Comparison of ENCODE assay signal across 2 cellular contexts in the genomic region with DNA sequence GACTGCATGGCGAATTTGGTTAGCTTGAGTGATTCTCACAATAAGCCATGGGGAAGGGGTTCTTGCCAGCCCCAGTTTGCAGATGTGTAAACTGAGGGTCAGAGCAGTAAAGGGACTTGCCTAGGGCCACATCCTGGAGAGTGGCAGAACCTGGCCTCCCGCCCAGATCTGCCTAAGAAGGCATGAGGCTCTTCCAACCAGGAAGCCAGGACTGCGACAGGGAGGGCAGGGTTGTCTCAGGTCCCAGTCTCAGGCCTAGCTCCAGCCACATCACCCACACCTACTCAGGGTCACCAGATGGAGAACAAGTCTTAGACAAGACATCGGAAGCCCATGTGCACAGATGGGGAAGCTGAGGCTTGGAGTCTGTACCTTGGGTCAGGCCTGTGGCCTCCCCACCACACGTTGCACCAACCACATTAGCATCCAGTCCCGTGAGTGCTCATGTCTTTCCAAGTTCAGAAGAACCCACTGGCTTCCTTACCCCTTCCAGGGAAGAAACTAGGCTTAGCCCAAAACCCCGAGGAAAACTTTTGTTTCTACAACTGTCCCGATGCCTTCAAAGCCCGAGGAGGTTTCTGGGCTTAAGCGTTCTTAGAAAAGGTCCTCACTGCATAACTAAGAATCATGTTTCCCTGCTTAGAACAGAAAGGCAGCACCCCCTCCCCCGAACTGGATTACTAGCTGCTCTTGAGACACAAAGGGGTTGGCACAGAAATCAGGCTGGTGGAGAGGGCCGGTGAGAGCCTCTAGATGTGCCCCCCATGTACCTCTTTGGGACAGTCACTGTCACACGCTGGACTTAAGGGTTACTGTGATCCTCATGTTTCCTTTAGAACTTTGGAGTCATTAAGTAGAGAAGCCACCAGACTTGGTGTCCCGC.
TF ChIP-seq lines count a peak whose summit lies in the region.

No MANE protein-coding gene starts in this region.

TF ChIP-seq in GM12891, 5 proteins besides CTCF, POLR2A, EP300 and RAD21:
- TF ChIP-seq PAX5 (IDR thresholded peaks at IDR 0.05; ENCODE audit: insufficient read depth, low read length, severe bottlenecking) = no peak
- TF ChIP-seq TAF1 (IDR thresholded peaks at IDR 0.05; ENCODE audit: low read depth, low read length) = no peak; the same call in 1 of the 2 replicates
- TF ChIP-seq POLR2AphosphoS5 (IDR thresholded peaks at IDR 0.05; ENCODE audit: low read depth, low read length) = no peak
- TF ChIP-seq SPI1 (IDR thresholded peaks at IDR 0.05; ENCODE audit: low read depth, low read length) = no peak
- no peak for TF ChIP-seq POU2F2 (IDR thresholded peaks at IDR 0.05; ENCODE audit: low read depth, low read length)
TF ChIP-seq in GM12891: peak in this region for 0.

TF ChIP-seq in H1, 55 proteins besides CTCF, POLR2A, EP300 and RAD21:
- TF ChIP-seq CHD2 (IDR thresholded peaks at IDR 0.05; ENCODE audit: low read length) (no peak), GABPA (IDR thresholded peaks at IDR 0.05; ENCODE audit: borderline replicate concordance, insufficient read depth, low read length) (no peak), RXRA (IDR thresholded peaks at IDR 0.05; ENCODE audit: insufficient read depth, low read depth, low read length) (no peak), RNF2 (IDR thresholded peaks at IDR 0.05; ENCODE audit: borderline replicate concordance, low read depth, low read length, missing control alignments, poor library complexity, severe bottlenecking) (no peak), CBX8 (IDR thresholded peaks at IDR 0.05; ENCODE audit: borderline replicate concordance, low read depth, low read length) (no peak), SIX5 (IDR thresholded peaks at IDR 0.05; ENCODE audit: low read depth, low read length) (no peak), NRF1 (IDR thresholded peaks at IDR 0.05; ENCODE audit: low read depth, low read length) (no peak), GTF2F1 (IDR thresholded peaks at IDR 0.05; ENCODE audit: borderline replicate concordance, low read depth, low read length) (no peak), KDM5A (IDR thresholded peaks at IDR 0.05; ENCODE audit: low read length) (no peak), SRF (IDR thresholded peaks at IDR 0.05; ENCODE audit: low read depth, low read length) (no peak)
- TF ChIP-seq, protein P1, sequence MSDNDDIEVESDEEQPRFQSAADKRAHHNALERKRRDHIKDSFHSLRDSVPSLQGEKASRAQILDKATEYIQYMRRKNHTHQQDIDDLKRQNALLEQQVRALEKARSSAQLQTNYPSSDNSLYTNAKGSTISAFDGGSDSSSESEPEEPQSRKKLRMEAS (IDR thresholded peaks at IDR 0.05) = no peak
- TF ChIP-seq, protein P2, sequence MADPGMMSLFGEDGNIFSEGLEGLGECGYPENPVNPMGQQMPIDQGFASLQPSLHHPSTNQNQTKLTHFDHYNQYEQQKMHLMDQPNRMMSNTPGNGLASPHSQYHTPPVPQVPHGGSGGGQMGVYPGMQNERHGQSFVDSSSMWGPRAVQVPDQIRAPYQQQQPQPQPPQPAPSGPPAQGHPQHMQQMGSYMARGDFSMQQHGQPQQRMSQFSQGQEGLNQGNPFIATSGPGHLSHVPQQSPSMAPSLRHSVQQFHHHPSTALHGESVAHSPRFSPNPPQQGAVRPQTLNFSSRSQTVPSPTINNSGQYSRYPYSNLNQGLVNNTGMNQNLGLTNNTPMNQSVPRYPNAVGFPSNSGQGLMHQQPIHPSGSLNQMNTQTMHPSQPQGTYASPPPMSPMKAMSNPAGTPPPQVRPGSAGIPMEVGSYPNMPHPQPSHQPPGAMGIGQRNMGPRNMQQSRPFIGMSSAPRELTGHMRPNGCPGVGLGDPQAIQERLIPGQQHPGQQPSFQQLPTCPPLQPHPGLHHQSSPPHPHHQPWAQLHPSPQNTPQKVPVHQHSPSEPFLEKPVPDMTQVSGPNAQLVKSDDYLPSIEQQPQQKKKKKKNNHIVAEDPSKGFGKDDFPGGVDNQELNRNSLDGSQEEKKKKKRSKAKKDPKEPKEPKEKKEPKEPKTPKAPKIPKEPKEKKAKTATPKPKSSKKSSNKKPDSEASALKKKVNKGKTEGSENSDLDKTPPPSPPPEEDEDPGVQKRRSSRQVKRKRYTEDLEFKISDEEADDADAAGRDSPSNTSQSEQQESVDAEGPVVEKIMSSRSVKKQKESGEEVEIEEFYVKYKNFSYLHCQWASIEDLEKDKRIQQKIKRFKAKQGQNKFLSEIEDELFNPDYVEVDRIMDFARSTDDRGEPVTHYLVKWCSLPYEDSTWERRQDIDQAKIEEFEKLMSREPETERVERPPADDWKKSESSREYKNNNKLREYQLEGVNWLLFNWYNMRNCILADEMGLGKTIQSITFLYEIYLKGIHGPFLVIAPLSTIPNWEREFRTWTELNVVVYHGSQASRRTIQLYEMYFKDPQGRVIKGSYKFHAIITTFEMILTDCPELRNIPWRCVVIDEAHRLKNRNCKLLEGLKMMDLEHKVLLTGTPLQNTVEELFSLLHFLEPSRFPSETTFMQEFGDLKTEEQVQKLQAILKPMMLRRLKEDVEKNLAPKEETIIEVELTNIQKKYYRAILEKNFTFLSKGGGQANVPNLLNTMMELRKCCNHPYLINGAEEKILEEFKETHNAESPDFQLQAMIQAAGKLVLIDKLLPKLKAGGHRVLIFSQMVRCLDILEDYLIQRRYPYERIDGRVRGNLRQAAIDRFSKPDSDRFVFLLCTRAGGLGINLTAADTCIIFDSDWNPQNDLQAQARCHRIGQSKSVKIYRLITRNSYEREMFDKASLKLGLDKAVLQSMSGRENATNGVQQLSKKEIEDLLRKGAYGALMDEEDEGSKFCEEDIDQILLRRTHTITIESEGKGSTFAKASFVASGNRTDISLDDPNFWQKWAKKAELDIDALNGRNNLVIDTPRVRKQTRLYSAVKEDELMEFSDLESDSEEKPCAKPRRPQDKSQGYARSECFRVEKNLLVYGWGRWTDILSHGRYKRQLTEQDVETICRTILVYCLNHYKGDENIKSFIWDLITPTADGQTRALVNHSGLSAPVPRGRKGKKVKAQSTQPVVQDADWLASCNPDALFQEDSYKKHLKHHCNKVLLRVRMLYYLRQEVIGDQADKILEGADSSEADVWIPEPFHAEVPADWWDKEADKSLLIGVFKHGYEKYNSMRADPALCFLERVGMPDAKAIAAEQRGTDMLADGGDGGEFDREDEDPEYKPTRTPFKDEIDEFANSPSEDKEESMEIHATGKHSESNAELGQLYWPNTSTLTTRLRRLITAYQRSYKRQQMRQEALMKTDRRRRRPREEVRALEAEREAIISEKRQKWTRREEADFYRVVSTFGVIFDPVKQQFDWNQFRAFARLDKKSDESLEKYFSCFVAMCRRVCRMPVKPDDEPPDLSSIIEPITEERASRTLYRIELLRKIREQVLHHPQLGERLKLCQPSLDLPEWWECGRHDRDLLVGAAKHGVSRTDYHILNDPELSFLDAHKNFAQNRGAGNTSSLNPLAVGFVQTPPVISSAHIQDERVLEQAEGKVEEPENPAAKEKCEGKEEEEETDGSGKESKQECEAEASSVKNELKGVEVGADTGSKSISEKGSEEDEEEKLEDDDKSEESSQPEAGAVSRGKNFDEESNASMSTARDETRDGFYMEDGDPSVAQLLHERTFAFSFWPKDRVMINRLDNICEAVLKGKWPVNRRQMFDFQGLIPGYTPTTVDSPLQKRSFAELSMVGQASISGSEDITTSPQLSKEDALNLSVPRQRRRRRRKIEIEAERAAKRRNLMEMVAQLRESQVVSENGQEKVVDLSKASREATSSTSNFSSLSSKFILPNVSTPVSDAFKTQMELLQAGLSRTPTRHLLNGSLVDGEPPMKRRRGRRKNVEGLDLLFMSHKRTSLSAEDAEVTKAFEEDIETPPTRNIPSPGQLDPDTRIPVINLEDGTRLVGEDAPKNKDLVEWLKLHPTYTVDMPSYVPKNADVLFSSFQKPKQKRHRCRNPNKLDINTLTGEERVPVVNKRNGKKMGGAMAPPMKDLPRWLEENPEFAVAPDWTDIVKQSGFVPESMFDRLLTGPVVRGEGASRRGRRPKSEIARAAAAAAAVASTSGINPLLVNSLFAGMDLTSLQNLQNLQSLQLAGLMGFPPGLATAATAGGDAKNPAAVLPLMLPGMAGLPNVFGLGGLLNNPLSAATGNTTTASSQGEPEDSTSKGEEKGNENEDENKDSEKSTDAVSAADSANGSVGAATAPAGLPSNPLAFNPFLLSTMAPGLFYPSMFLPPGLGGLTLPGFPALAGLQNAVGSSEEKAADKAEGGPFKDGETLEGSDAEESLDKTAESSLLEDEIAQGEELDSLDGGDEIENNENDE (IDR thresholded peaks at IDR 0.05; ENCODE audit: insufficient replicate concordance, low read length) = no peak
- TF ChIP-seq, protein P3, sequence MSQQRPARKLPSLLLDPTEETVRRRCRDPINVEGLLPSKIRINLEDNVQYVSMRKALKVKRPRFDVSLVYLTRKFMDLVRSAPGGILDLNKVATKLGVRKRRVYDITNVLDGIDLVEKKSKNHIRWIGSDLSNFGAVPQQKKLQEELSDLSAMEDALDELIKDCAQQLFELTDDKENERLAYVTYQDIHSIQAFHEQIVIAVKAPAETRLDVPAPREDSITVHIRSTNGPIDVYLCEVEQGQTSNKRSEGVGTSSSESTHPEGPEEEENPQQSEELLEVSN (IDR thresholded peaks at IDR 0.05) = no peak
